ENCODE assay signal across 1 cellular context in the genomic region with DNA sequence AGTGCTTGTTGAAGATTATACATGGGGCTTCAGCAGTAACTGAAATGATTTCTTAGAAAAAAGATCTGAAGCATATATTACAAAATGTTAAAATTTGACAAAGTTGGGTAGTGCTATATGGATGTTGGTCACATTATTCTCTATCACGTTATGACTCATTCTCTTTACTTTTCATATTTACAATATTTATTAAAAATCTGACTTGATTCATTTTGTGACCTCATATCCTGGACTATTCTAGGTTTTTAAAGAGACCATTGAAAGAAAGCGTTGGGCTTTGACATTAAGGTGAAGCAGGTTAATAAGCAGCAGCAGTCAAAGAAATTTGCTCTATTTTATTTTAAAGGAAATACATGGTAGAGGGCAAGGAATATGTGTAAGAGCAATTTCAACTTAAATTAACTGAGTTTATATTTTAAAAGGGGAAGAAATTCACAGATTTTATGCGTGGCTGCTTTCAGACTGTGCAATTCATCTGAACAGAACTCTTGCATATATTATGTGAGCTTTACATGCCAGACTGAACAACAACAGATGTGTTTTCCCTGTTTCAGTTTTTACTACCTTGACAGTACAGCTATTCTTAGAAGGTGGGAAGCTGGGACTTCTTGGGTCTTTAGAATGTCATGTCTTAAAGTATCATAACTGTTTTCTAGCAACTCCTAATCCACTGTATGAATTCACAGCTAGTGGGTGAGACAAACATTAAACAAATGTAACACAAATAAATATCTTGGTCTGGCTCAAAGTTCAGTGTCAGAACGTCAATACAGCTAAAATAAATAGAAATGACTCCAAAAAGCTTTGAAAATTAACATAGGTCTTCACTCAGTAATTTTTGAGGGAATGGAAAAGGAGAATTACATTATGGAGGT.
TF ChIP-seq lines count a peak whose summit lies in the region.

No MANE protein-coding gene starts in this region.

TF ChIP-seq in HepG2, 621 proteins besides CTCF, POLR2A, EP300 and RAD21 (continued from another document and continues in another):
- TF ChIP-seq HNRNPLL (IDR thresholded peaks at IDR 0.05; ENCODE audit: low read depth, low read length, poor library complexity, severe bottlenecking) (no peak), ZKSCAN1 (IDR thresholded peaks at IDR 0.05; ENCODE audit: low read length) (no peak), NFE2 (CRISPR knock-in tag; IDR thresholded peaks at IDR 0.05) (no peak), MED8 (CRISPR knock-in tag; IDR thresholded peaks at IDR 0.05; ENCODE audit: insufficient replicate concordance) (no peak), ZNF253 (CRISPR knock-in tag; IDR thresholded peaks at IDR 0.05; ENCODE audit: borderline replicate concordance) (no peak), ZNF136 (CRISPR knock-in tag; IDR thresholded peaks at IDR 0.05; ENCODE audit: low read depth) (no peak), HNRNPH1 (optimal IDR thresholded peaks at IDR 0.05; ENCODE audit: low read depth, low read length) (no peak), ZNF678 (CRISPR knock-in tag; IDR thresholded peaks at IDR 0.05) (no peak), REXO4 (CRISPR knock-in tag; IDR thresholded peaks at IDR 0.05; ENCODE audit: borderline replicate concordance) (no peak), KLF6 (CRISPR knock-in tag; IDR thresholded peaks at IDR 0.05) (no peak), KAT2B (IDR thresholded peaks at IDR 0.05; ENCODE audit: borderline replicate concordance, low read depth, low read length) (no peak), ISX (CRISPR knock-in tag; conservative IDR thresholded peaks at IDR 0.05) (no peak), RARA (CRISPR knock-in tag; IDR thresholded peaks at IDR 0.05) (peak; percentile 51), IKZF1 (IDR thresholded peaks at IDR 0.05) (no peak), ZNF550 (CRISPR knock-in tag; IDR thresholded peaks at IDR 0.05; ENCODE audit: borderline replicate concordance) (no peak), MIXL1 (CRISPR knock-in tag; IDR thresholded peaks at IDR 0.05) (0 out of 2 replicates have a peak, but pooled peaks have one; percentile 14), GATA4 (IDR thresholded peaks at IDR 0.05; ENCODE audit: borderline replicate concordance, low read depth) (no peak), REPIN1 (CRISPR knock-in tag; IDR thresholded peaks at IDR 0.05; ENCODE audit: borderline replicate concordance, low read depth) (no peak), SMAD3 (CRISPR knock-in tag; IDR thresholded peaks at IDR 0.05) (no peak), HMG20A (CRISPR knock-in tag; IDR thresholded peaks at IDR 0.05; ENCODE audit: borderline replicate concordance) (peak; percentile 41; the same call in 1 of the 2 replicates), SOX5 (CRISPR knock-in tag; IDR thresholded peaks at IDR 0.05; ENCODE audit: borderline replicate concordance) (0 out of 2 replicates have a peak, but pooled peaks have one; percentile 60), ZFX (CRISPR knock-in tag; IDR thresholded peaks at IDR 0.05; ENCODE audit: low read depth) (no peak), CENPT (CRISPR knock-in tag; IDR thresholded peaks at IDR 0.05; ENCODE audit: low read depth) (no peak), ZNF773 (CRISPR knock-in tag; IDR thresholded peaks at IDR 0.05; ENCODE audit: borderline replicate concordance) (no peak)
- TF ChIP-seq, protein P1, sequence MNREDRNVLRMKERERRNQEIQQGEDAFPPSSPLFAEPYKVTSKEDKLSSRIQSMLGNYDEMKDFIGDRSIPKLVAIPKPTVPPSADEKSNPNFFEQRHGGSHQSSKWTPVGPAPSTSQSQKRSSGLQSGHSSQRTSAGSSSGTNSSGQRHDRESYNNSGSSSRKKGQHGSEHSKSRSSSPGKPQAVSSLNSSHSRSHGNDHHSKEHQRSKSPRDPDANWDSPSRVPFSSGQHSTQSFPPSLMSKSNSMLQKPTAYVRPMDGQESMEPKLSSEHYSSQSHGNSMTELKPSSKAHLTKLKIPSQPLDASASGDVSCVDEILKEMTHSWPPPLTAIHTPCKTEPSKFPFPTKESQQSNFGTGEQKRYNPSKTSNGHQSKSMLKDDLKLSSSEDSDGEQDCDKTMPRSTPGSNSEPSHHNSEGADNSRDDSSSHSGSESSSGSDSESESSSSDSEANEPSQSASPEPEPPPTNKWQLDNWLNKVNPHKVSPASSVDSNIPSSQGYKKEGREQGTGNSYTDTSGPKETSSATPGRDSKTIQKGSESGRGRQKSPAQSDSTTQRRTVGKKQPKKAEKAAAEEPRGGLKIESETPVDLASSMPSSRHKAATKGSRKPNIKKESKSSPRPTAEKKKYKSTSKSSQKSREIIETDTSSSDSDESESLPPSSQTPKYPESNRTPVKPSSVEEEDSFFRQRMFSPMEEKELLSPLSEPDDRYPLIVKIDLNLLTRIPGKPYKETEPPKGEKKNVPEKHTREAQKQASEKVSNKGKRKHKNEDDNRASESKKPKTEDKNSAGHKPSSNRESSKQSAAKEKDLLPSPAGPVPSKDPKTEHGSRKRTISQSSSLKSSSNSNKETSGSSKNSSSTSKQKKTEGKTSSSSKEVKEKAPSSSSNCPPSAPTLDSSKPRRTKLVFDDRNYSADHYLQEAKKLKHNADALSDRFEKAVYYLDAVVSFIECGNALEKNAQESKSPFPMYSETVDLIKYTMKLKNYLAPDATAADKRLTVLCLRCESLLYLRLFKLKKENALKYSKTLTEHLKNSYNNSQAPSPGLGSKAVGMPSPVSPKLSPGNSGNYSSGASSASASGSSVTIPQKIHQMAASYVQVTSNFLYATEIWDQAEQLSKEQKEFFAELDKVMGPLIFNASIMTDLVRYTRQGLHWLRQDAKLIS (CRISPR knock-in tag; IDR thresholded peaks at IDR 0.05), result no peak
- TF ChIP-seq, protein P2, sequence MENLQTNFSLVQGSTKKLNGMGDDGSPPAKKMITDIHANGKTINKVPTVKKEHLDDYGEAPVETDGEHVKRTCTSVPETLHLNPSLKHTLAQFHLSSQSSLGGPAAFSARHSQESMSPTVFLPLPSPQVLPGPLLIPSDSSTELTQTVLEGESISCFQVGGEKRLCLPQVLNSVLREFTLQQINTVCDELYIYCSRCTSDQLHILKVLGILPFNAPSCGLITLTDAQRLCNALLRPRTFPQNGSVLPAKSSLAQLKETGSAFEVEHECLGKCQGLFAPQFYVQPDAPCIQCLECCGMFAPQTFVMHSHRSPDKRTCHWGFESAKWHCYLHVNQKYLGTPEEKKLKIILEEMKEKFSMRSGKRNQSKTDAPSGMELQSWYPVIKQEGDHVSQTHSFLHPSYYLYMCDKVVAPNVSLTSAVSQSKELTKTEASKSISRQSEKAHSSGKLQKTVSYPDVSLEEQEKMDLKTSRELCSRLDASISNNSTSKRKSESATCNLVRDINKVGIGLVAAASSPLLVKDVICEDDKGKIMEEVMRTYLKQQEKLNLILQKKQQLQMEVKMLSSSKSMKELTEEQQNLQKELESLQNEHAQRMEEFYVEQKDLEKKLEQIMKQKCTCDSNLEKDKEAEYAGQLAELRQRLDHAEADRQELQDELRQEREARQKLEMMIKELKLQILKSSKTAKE (CRISPR knock-in tag; IDR thresholded peaks at IDR 0.05; ENCODE audit: borderline replicate concordance), result peak; percentile 11; the same call in 1 of the 2 replicates
- TF ChIP-seq, protein P3, sequence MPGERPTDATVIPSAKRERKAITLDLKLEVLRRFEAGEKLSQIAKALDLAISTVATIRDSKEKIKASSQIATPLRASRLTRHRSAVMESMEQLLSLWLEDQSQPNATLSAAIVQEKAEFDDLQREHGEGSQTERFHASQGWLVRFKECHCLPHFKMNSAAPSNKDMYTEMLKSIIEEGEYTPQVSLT (CRISPR knock-in tag; IDR thresholded peaks at IDR 0.05; ENCODE audit: borderline replicate concordance, low read depth), result no peak
- TF ChIP-seq, protein P4, sequence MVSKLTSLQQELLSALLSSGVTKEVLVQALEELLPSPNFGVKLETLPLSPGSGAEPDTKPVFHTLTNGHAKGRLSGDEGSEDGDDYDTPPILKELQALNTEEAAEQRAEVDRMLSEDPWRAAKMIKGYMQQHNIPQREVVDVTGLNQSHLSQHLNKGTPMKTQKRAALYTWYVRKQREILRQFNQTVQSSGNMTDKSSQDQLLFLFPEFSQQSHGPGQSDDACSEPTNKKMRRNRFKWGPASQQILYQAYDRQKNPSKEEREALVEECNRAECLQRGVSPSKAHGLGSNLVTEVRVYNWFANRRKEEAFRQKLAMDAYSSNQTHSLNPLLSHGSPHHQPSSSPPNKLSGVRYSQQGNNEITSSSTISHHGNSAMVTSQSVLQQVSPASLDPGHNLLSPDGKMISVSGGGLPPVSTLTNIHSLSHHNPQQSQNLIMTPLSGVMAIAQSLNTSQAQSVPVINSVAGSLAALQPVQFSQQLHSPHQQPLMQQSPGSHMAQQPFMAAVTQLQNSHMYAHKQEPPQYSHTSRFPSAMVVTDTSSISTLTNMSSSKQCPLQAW (CRISPR knock-in tag; IDR thresholded peaks at IDR 0.05), result no peak
- TF ChIP-seq, protein P5, sequence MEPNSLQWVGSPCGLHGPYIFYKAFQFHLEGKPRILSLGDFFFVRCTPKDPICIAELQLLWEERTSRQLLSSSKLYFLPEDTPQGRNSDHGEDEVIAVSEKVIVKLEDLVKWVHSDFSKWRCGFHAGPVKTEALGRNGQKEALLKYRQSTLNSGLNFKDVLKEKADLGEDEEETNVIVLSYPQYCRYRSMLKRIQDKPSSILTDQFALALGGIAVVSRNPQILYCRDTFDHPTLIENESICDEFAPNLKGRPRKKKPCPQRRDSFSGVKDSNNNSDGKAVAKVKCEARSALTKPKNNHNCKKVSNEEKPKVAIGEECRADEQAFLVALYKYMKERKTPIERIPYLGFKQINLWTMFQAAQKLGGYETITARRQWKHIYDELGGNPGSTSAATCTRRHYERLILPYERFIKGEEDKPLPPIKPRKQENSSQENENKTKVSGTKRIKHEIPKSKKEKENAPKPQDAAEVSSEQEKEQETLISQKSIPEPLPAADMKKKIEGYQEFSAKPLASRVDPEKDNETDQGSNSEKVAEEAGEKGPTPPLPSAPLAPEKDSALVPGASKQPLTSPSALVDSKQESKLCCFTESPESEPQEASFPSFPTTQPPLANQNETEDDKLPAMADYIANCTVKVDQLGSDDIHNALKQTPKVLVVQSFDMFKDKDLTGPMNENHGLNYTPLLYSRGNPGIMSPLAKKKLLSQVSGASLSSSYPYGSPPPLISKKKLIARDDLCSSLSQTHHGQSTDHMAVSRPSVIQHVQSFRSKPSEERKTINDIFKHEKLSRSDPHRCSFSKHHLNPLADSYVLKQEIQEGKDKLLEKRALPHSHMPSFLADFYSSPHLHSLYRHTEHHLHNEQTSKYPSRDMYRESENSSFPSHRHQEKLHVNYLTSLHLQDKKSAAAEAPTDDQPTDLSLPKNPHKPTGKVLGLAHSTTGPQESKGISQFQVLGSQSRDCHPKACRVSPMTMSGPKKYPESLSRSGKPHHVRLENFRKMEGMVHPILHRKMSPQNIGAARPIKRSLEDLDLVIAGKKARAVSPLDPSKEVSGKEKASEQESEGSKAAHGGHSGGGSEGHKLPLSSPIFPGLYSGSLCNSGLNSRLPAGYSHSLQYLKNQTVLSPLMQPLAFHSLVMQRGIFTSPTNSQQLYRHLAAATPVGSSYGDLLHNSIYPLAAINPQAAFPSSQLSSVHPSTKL (CRISPR knock-in tag; IDR thresholded peaks at IDR 0.05), result peak; percentile 76
- TF ChIP-seq, protein P6, sequence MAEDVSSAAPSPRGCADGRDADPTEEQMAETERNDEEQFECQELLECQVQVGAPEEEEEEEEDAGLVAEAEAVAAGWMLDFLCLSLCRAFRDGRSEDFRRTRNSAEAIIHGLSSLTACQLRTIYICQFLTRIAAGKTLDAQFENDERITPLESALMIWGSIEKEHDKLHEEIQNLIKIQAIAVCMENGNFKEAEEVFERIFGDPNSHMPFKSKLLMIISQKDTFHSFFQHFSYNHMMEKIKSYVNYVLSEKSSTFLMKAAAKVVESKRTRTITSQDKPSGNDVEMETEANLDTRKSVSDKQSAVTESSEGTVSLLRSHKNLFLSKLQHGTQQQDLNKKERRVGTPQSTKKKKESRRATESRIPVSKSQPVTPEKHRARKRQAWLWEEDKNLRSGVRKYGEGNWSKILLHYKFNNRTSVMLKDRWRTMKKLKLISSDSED (CRISPR knock-in tag; IDR thresholded peaks at IDR 0.05), result no peak
- TF ChIP-seq, protein P7, sequence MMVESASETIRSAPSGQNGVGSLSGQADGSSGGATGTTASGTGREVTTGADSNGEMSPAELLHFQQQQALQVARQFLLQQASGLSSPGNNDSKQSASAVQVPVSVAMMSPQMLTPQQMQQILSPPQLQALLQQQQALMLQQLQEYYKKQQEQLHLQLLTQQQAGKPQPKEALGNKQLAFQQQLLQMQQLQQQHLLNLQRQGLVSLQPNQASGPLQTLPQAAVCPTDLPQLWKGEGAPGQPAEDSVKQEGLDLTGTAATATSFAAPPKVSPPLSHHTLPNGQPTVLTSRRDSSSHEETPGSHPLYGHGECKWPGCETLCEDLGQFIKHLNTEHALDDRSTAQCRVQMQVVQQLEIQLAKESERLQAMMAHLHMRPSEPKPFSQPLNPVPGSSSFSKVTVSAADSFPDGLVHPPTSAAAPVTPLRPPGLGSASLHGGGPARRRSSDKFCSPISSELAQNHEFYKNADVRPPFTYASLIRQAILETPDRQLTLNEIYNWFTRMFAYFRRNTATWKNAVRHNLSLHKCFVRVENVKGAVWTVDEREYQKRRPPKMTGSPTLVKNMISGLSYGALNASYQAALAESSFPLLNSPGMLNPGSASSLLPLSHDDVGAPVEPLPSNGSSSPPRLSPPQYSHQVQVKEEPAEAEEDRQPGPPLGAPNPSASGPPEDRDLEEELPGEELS (CRISPR knock-in tag; IDR thresholded peaks at IDR 0.05), result peak; percentile 50; the same call in 1 of the 2 replicates
- TF ChIP-seq, protein P8, sequence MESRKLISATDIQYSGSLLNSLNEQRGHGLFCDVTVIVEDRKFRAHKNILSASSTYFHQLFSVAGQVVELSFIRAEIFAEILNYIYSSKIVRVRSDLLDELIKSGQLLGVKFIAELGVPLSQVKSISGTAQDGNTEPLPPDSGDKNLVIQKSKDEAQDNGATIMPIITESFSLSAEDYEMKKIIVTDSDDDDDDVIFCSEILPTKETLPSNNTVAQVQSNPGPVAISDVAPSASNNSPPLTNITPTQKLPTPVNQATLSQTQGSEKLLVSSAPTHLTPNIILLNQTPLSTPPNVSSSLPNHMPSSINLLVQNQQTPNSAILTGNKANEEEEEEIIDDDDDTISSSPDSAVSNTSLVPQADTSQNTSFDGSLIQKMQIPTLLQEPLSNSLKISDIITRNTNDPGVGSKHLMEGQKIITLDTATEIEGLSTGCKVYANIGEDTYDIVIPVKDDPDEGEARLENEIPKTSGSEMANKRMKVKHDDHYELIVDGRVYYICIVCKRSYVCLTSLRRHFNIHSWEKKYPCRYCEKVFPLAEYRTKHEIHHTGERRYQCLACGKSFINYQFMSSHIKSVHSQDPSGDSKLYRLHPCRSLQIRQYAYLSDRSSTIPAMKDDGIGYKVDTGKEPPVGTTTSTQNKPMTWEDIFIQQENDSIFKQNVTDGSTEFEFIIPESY (CRISPR knock-in tag; IDR thresholded peaks at IDR 0.05), result no peak
- TF ChIP-seq, protein P9, sequence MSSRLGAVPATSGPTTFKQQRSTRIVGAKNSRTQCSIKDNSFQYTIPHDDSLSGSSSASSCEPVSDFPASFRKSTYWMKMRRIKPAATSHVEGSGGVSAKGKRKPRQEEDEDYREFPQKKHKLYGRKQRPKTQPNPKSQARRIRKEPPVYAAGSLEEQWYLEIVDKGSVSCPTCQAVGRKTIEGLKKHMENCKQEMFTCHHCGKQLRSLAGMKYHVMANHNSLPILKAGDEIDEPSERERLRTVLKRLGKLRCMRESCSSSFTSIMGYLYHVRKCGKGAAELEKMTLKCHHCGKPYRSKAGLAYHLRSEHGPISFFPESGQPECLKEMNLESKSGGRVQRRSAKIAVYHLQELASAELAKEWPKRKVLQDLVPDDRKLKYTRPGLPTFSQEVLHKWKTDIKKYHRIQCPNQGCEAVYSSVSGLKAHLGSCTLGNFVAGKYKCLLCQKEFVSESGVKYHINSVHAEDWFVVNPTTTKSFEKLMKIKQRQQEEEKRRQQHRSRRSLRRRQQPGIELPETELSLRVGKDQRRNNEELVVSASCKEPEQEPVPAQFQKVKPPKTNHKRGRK (CRISPR knock-in tag; IDR thresholded peaks at IDR 0.05), result no peak
